In genomic region chr12:11718768-11719253, GRCh38 we compare ENCODE assay signal across 10 cellular contexts.
A peak's percentile ranks its signal among the peaks of the same experiment; 100 is the strongest.
DNase-seq lines count a peak whose midpoint lies in the region; ATAC-seq lines count a peak whose summit lies in the region.
"Had no signal": no experiment of that assay in that cellular context is flagged by ENCODE, and none has a peak within 500 bp of the region (broad histone marks: within the 10 kb centered on the region; RNA-seq: fewer than 3 reads in every experiment).

No MANE protein-coding gene starts in this region.

- no peak overlapping the region for H3K27ac Mint-ChIP-seq in stimulated activated naive B cell treated with anti-CD40 and anti-IgM and Interleukin-4, amounts not matched to agents 10 μg/mL and 1 μg/mL and 100 μg/mL, for 72 hours

- H2BK15ac ChIP-seq in mesenchymal stem cell (ENCODE audit: low read depth, poor library complexity, severe bottlenecking), result peak overlapping the region; percentile 26

- H3K36me3 ChIP-seq in mesenchymal stem cell (ENCODE audit: control insufficient read depth in 1 of 2, insufficient read depth in 2 of 2, low read depth in 1 of 2, low read length in 2 of 2), result no peaks in the 10 kb centered on the region

- no peaks in the 10 kb centered on the region for H3K27me3 ChIP-seq in mesenchymal stem cell (ENCODE audit: control insufficient read depth in 1 of 2, insufficient read depth in 1 of 2, low read length in 2 of 2)

- peak overlapping the region; percentile 74 to 94 for H3K4ac ChIP-seq in mesenchymal stem cell (ENCODE audit: low read depth in 1 of 2, low read length in 2 of 2)

- H3K27ac ChIP-seq in cingulate gyrus (ENCODE audit: low read depth, low read length) (peak overlapping the region; percentile 58), mesenchymal stem cell (ENCODE audit: low read length, poor library complexity, severe bottlenecking) (peak overlapping the region; percentile 86)

- H2BK12ac ChIP-seq in mesenchymal stem cell (ENCODE audit: low read length in 2 of 2), result peak overlapping the region; percentile 15 to 76

- H3K23ac ChIP-seq in mesenchymal stem cell (ENCODE audit: low read length in 2 of 2), result no peak overlapping the region

- H3K9me3 ChIP-seq in mesenchymal stem cell (ENCODE audit: control insufficient read depth, low read length), result no peaks in the 10 kb centered on the region

- no peak overlapping the region for H2BK5ac ChIP-seq in mesenchymal stem cell (ENCODE audit: low read depth, low read length, poor library complexity, severe bottlenecking)

- H3K4me3 ChIP-seq in mesenchymal stem cell (ENCODE audit: insufficient read depth in 1 of 2, low read depth in 1 of 2, low read length in 2 of 2), result no peak overlapping the region
- H3K4me3 ChIP-seq: lung had no signal

- peak overlapping the region; percentile 87 for H2BK120ac ChIP-seq in mesenchymal stem cell (ENCODE audit: low read depth, low read length)

- peak overlapping the region; percentile 91 to 97 for H3K18ac ChIP-seq in mesenchymal stem cell (ENCODE audit: low read depth in 1 of 2, low read length in 2 of 2)

- 26% methylated on average over 6 of the region's 6 CpGs for WGBS in mesenchymal stem cell

- peak overlapping the region; percentile 70 for H4K91ac ChIP-seq in mesenchymal stem cell (ENCODE audit: low read length)

- H4K8ac ChIP-seq in mesenchymal stem cell (ENCODE audit: low read length), result peak overlapping the region; percentile 89

- H3K27me3 Mint-ChIP-seq in stimulated activated naive B cell treated with anti-CD40 and anti-IgM and Interleukin-4, amounts not matched to agents 10 μg/mL and 1 μg/mL and 100 μg/mL, for 72 hours, result no peaks in the 10 kb centered on the region

- peaks cover 42 to 66% of the 10 kb centered on the region in 2 donors for H3K36me3 Mint-ChIP-seq in stimulated activated naive B cell treated with anti-CD40 and anti-IgM and Interleukin-4, amounts not matched to agents 10 μg/mL and 1 μg/mL and 100 μg/mL, for 72 hours

- peak overlapping the region; percentile 63 for H2AK5ac ChIP-seq in mesenchymal stem cell (ENCODE audit: low read length, severe bottlenecking)

- H2AFZ ChIP-seq in mesenchymal stem cell (ENCODE audit: low read depth, low read length), result no peak overlapping the region

- DNase-seq in AG08395 (ENCODE audit: low spot score) (peak; percentile 67), HT1080 (ENCODE audit: low read depth) (peak; percentile 77), mesenchymal stem cell (peak; percentile 93), NCI-H2029 treated with DMSO at 0.1 percent for 48 hours (lab: John Stamatoyannopoulos, UW) (no peak)
- no peak for DNase-seq in stimulated activated naive B cell treated with anti-CD40 and anti-IgM and Interleukin-4, amounts not matched to agents 10 μg/mL and 1 μg/mL and 100 μg/mL, for 72 hours
- DNase-seq in activated CD4-positive, alpha-beta T cell treated with anti-CD3 and anti-CD28 coated beads, Interleukin-2, amount 50 U/mL, for 1 hour, result no peak
- DNase-seq: NCI-H345 had no signal

- H3K14ac ChIP-seq in mesenchymal stem cell (ENCODE audit: low read length in 2 of 2), result no peak overlapping the region

- peaks cover 28% of the 10 kb centered on the region for H3K4me1 ChIP-seq in mesenchymal stem cell (ENCODE audit: control insufficient read depth, insufficient read depth, low read depth, low read length)

- H3K9me3 Mint-ChIP-seq in stimulated activated naive B cell treated with anti-CD40 and anti-IgM and Interleukin-4, amounts not matched to agents 10 μg/mL and 1 μg/mL and 100 μg/mL, for 72 hours, result no peaks in the 10 kb centered on the region

- peaks cover 22% of the 10 kb centered on the region for H3K79me1 ChIP-seq in mesenchymal stem cell (replicated peaks; ENCODE audit: low read length, poor library complexity, severe bottlenecking)

- H3K4me2 ChIP-seq in mesenchymal stem cell (ENCODE audit: low read length, poor library complexity, severe bottlenecking), result no peak overlapping the region

- no peak for ATAC-seq in stimulated activated naive B cell treated with anti-CD40 and anti-IgM and Interleukin-4, amounts not matched to agents 10 μg/mL and 1 μg/mL and 100 μg/mL, for 72 hours (replicated peaks)
- no peak for ATAC-seq in HG02885 (IDR thresholded peaks at IDR 0.05; ENCODE audit: poor library complexity, unreplicated experiment)

- no peak overlapping the region for H3K9ac ChIP-seq in mesenchymal stem cell (ENCODE audit: low read length)

- peaks cover 32 to 63% of the 10 kb centered on the region in 2 donors for H3K4me1 Mint-ChIP-seq in stimulated activated naive B cell treated with anti-CD40 and anti-IgM and Interleukin-4, amounts not matched to agents 10 μg/mL and 1 μg/mL and 100 μg/mL, for 72 hours

- no peak overlapping the region for H3K4me3 Mint-ChIP-seq in stimulated activated naive B cell treated with anti-CD40 and anti-IgM and Interleukin-4, amounts not matched to agents 10 μg/mL and 1 μg/mL and 100 μg/mL, for 72 hours

Comparison
In these comparisons a context has a peak if more than half of its experiments do, and no peak if none do; other contexts are left out.
1. DNase-seq: peak in AG08395 (single experiment), HT1080 (single experiment) and mesenchymal stem cell (single experiment); none in stimulated activated naive B cell treated with anti-CD40 and anti-IgM and Interleukin-4, amounts not matched to agents 10 μg/mL and 1 μg/mL and 100 μg/mL, for 72 hours (single experiment), NCI-H2029 treated with DMSO at 0.1 percent for 48 hours (single experiment) and activated CD4-positive, alpha-beta T cell treated with anti-CD3 and anti-CD28 coated beads, Interleukin-2, amount 50 U/mL, for 1 hour (single experiment).